In genomic region chr5:82922086-82922734, GRCh38 we compare ENCODE assay signal across 26 cellular contexts.
A peak's percentile ranks its signal among the peaks of the same experiment; 100 is the strongest.
DNase-seq lines count a peak whose midpoint lies in the region; ATAC-seq and TF ChIP-seq lines count a peak whose summit lies in the region.
"Had no signal": no experiment of that assay in that cellular context is flagged by ENCODE, and none has a peak within 500 bp of the region (broad histone marks: within the 10 kb centered on the region; RNA-seq: fewer than 3 reads in every experiment).

No MANE protein-coding gene starts in this region.

- no peak for ATAC-seq in HG03175 (IDR thresholded peaks at IDR 0.05; ENCODE audit: unreplicated experiment)
- ATAC-seq: activated CD8-positive, alpha-beta T cell treated with anti-CD3 and anti-CD28 coated beads, Interleukin-2, amount 10 ng/mL, durations not matched to agents 7 days and 5 days; activated naive CD8-positive, alpha-beta T cell treated with anti-CD3 and anti-CD28 coated beads, Interleukin-2, amount 50 U/mL, for 24 hours; effector memory CD8-positive, alpha-beta T cell; esophagus mucosa; foreskin keratinocyte; natural killer cell treated with Interleukin-12 subunit alpha and Interleukin-12 subunit beta and Interleukin-15 and Interleukin-18, amount 100 ng/mL, for 72 hours had no signal

- H3K4me3 ChIP-seq in H7 (ENCODE audit: insufficient read depth, low read depth, low read length) (no peak overlapping the region), adrenal gland (no peak overlapping the region)
- H3K4me3 ChIP-seq: BLaER1 treated with 17β-estradiol and CSF1 and Interleukin-3, amounts not matched to agents 10 nM and 100 nM; hepatocyte; skin epidermis had no signal

- H3K9me3 ChIP-seq in adrenal gland (replicated peaks in 1 of 3): no peaks in the 10 kb centered on the region
- H3K9me3 ChIP-seq: BLaER1 treated with 17β-estradiol and CSF1 and Interleukin-3, amounts not matched to agents 10 nM and 100 nM had no signal

- no peak for TF ChIP-seq POLR2A in adrenal gland (IDR thresholded peaks at IDR 0.05)

- no peak for TF ChIP-seq CTCF in adrenal gland (IDR thresholded peaks at IDR 0.05)

- intact Hi-C loops in posterior cingulate gyrus (cut with DNase I) (no loop called here), adrenal gland (cut with DNase I) (no loop called here)

- 75 to 88% (median 84%) methylated on average over 7 to 10 of the region's 10 CpGs for WGBS in adrenal gland, 4 donors

- peak overlapping the region; percentile 5 for H3K27ac ChIP-seq in layer of hippocampus (ENCODE audit: low read depth, low read length)
- no peak overlapping the region for H3K27ac ChIP-seq in adrenal gland
- H3K27ac ChIP-seq: BLaER1 treated with 17β-estradiol and CSF1 and Interleukin-3, amounts not matched to agents 10 nM and 100 nM; foreskin keratinocyte; hepatocyte; RWPE1; skin epidermis had no signal

- H3K27me3 ChIP-seq in H7 (ENCODE audit: control insufficient read depth, insufficient read depth, low read length) (no peaks in the 10 kb centered on the region), layer of hippocampus (ENCODE audit: control insufficient read depth, insufficient read depth, low read length) (no peaks in the 10 kb centered on the region), adrenal gland (no peaks in the 10 kb centered on the region)
- H3K27me3 ChIP-seq: BLaER1 treated with 17β-estradiol and CSF1 and Interleukin-3, amounts not matched to agents 10 nM and 100 nM; foreskin keratinocyte; hepatocyte had no signal

- DNase-seq in H7 (peak; percentile 35), anterior cingulate cortex (lab: John Stamatoyannopoulos, UW) (peak in 46 of 58 donors; percentile 1 to 76 (median 39)), posterior cingulate gyrus (peak; percentile 37 to 95 (median 67)), adrenal gland (no peak), NCI-H510A treated with DMSO at 0.1 percent for 48 hours (lab: John Stamatoyannopoulos, UW) (no peak)
- DNase-seq: ACHN; activated CD4-positive, alpha-beta T cell treated with anti-CD3 and anti-CD28 coated beads for 1 hour; activated CD8-positive, alpha-beta T cell treated with anti-CD3 and anti-CD28 coated beads, Interleukin-2, amount 10 ng/mL, durations not matched to agents 7 days and 5 days; activated effector memory CD4-positive, alpha-beta T cell treated with anti-CD3 and anti-CD28 coated beads, Interleukin-2, amount 50 U/mL, for 16 hours; activated naive CD8-positive, alpha-beta T cell treated with anti-CD3 and anti-CD28 coated beads, Interleukin-2, amount 50 U/mL, for 24 hours; activated T-cell treated with anti-CD3 and anti-CD28 coated beads for 4 hours; Calu3; effector memory CD8-positive, alpha-beta T cell; foreskin keratinocyte; KBM-7; NCI-H1436; NCI-H2171; NCI-H526 treated with DMSO at 0.1 percent for 48 hours had no signal

- no peaks in the 10 kb centered on the region for H3K36me3 ChIP-seq in H7 (replicated peaks; ENCODE audit: control insufficient read depth, insufficient read depth, low read length)
- no peaks in the 10 kb centered on the region for H3K36me3 ChIP-seq in adrenal gland (replicated peaks in 1 of 2)
- H3K36me3 ChIP-seq: BLaER1 treated with 17β-estradiol and CSF1 and Interleukin-3, amounts not matched to agents 10 nM and 100 nM had no signal

- H3K4me1 ChIP-seq in adrenal gland (replicated peaks in 1 of 2): no peaks in the 10 kb centered on the region
- H3K4me1 ChIP-seq: foreskin keratinocyte had no signal

Comparison
In these comparisons a context has a peak if more than half of its experiments do, and no peak if none do; other contexts are left out.
1. DNase-seq: peak in H7 (single experiment), anterior cingulate cortex (46 of 58) and posterior cingulate gyrus (10 of 10); none in adrenal gland (0 of 7) and NCI-H510A treated with DMSO at 0.1 percent for 48 hours (single experiment).